In genomic region chr5:155211764-155212163, GRCh38 we compare ENCODE assay signal across 20 cellular contexts.
"Had no signal": no experiment of that assay in that cellular context is flagged by ENCODE, and none has a peak within 500 bp of the region (broad histone marks: within the 10 kb centered on the region; RNA-seq: fewer than 3 reads in every experiment).

No MANE protein-coding gene starts in this region.

- H3K27me3 ChIP-seq: hepatocyte, neural progenitor cell, ovary, right atrium auricular region, tibial artery, upper lobe of right lung, vagina had no signal

- H3K4me3 ChIP-seq: hepatocyte, lung, neural progenitor cell, ovary, right atrium auricular region, tibial artery, upper lobe of right lung, vagina had no signal

- H3K9me3 ChIP-seq: ovary, right atrium auricular region, tibial artery, upper lobe of right lung, vagina had no signal

- H3K9ac ChIP-seq: neural progenitor cell had no signal

- FAIRE-seq: small intestine had no signal

- H3K27ac ChIP-seq: hepatocyte, neural progenitor cell, ovary, right atrium auricular region, tibial artery, upper lobe of right lung, vagina had no signal

- H3K4me2 ChIP-seq: hepatocyte, neural progenitor cell had no signal

- H3K4me1 ChIP-seq: neural progenitor cell, right atrium auricular region, tibial artery, upper lobe of right lung, vagina had no signal

- H2AFZ ChIP-seq: hepatocyte, neural progenitor cell had no signal

- ATAC-seq: left colon; left ventricle myocardium superior; natural killer cell treated with Interleukin-12 subunit alpha and Interleukin-12 subunit beta and Interleukin-15 and Interleukin-18, amount 100 ng/mL, for 72 hours; upper lobe of right lung had no signal

- H3K36me3 ChIP-seq: neural progenitor cell, ovary, right atrium auricular region, tibial artery, upper lobe of right lung, vagina had no signal

- DNase-seq: effector CD4-positive, alpha-beta T cell; foreskin melanocyte; head of caudate nucleus; left colon; left ventricle myocardium superior; mesenchymal stem cell; midbrain; nucleus accumbens; ovary; small intestine; stimulated activated CD4-positive, alpha-beta T cell treated with anti-CD3 and anti-CD28 coated beads, Interleukin-12 subunit alpha, Interleukin-12 subunit beta, amount 100 ng/mL, for 4 hours; stimulated activated CD4-positive, alpha-beta T cell treated with anti-CD3 and anti-CD28 coated beads, Interleukin-2, amount 100 ng/mL, for 48 hours; tibial artery; upper lobe of right lung had no signal

- H3K79me2 ChIP-seq: hepatocyte had no signal
